ENCODE assay signal across 16 cellular contexts in genomic region chr16:30120340-30121105, GRCh38. TPM values are rescaled to one million over a fixed set of nuclear protein-coding genes. Genes with fewer than 3 reads are reported as not detected.
A peak's percentile ranks its signal among the peaks of the same experiment; 100 is the strongest.
DNase-seq lines count a peak whose midpoint lies in the region; ATAC-seq, FAIRE-seq and TF ChIP-seq lines count a peak whose summit lies in the region.
"Had no signal": no experiment of that assay in that cellular context is flagged by ENCODE, and none has a peak within 500 bp of the region (broad histone marks: within the 10 kb centered on the region; RNA-seq: fewer than 3 reads in every experiment).

No MANE protein-coding gene starts in this region.

- no peaks in the 10 kb centered on the region for H4K20me1 ChIP-seq in hepatocyte (ENCODE audit: insufficient read depth, poor library complexity, severe bottlenecking)

- no peaks in the 10 kb centered on the region for H3K9me3 Mint-ChIP-seq in activated CD4-positive, alpha-beta T cell treated with anti-CD3 and anti-CD28 coated beads, Interleukin-2, amount 10 ng/mL, durations not matched to agents 24 days and 14 days
- H3K9me3 Mint-ChIP-seq in T-cell = no peaks in the 10 kb centered on the region

- H3K9me2 ChIP-seq in hepatocyte (replicated peaks; ENCODE audit: insufficient read depth) = no peaks in the 10 kb centered on the region

- H3K27me3 Mint-ChIP-seq in activated CD4-positive, alpha-beta T cell treated with anti-CD3 and anti-CD28 coated beads, Interleukin-2, amount 10 ng/mL, durations not matched to agents 24 days and 14 days = no peaks in the 10 kb centered on the region
- no peaks in the 10 kb centered on the region for H3K27me3 Mint-ChIP-seq in T-cell

- H3K27ac ChIP-seq in hepatocyte (peak overlapping the region; percentile 96), small intestine (ENCODE audit: low read depth in 1 of 2, low read length in 1 of 2) (peak overlapping the region; percentile 93 to 96)

- no peak for ATAC-seq in T-cell (replicated peaks in 1 of 4)
- ATAC-seq in GM21447 (IDR thresholded peaks at IDR 0.05; ENCODE audit: unreplicated experiment) = no peak
- no peak for ATAC-seq in GM21619 (IDR thresholded peaks at IDR 0.05; ENCODE audit: unreplicated experiment)

- DNase-seq in activated CD4-positive, alpha-beta T cell treated with anti-CD3 and anti-CD28 coated beads, Interleukin-2, amount 10 ng/mL, durations not matched to agents 24 days and 14 days = no peak
- no peak for DNase-seq in activated CD4-positive, alpha-beta T cell treated with anti-CD3 and anti-CD28 coated beads, Interleukin-2, amount 50 U/mL, for 1 hour
- DNase-seq in T-cell = no peak
- DNase-seq in hepatocyte (ENCODE audit: low spot score) = peak; percentile 82
- DNase-seq in small intestine = peak; percentile 99
- no peak for DNase-seq in middle frontal gyrus (ENCODE audit: extremely low spot score, low spot score)
- DNase-seq: activated CD8-positive, alpha-beta memory T cell treated with anti-CD3 and anti-CD28 coated beads for 24 hours; NCI-H1417 treated with DMSO at 0.1 percent for 48 hours; NCI-H524; T1000; testis had no signal

- intact Hi-C loops in activated CD4-positive, alpha-beta T cell treated with anti-CD3 and anti-CD28 coated beads, Interleukin-2, amount 10 ng/mL, durations not matched to agents 24 days and 14 days (cut with micrococcal nuclease) = no loop called here

- FAIRE-seq in small intestine (lab: Jason Lieb, UNC) = no peak
- FAIRE-seq: islet of Langerhans, RCC 7860 had no signal

- peaks cover 13% of the 10 kb centered on the region for H3K79me2 ChIP-seq in hepatocyte

- CTCF ChIA-PET in T-cell (lab: Charles Lee) = interaction anchor here in 1 of 2 donors (1.2 kb wide), 1 partner anchor 431 kb away, joined by 3 read pairs; no protein-coding TSS in a partner anchor

- no peak overlapping the region for H3K4me3 ChIP-seq in hepatocyte
- H3K4me3 ChIP-seq in small intestine (ENCODE audit: low read depth in 1 of 2, low read length in 2 of 2) = no peak overlapping the region
- H3K4me3 ChIP-seq: skin epidermis, testis had no signal

- H3K27me3 ChIP-seq in hepatocyte = no peaks in the 10 kb centered on the region
- H3K27me3 ChIP-seq in small intestine (ENCODE audit: control insufficient read depth in 2 of 2, insufficient read depth in 2 of 2, low read length in 2 of 2) = no peaks in the 10 kb centered on the region
- H3K27me3 ChIP-seq: testis had no signal

- peak overlapping the region; percentile 41 for H3K27ac Mint-ChIP-seq in activated CD4-positive, alpha-beta T cell treated with anti-CD3 and anti-CD28 coated beads, Interleukin-2, amount 10 ng/mL, durations not matched to agents 24 days and 14 days
- H3K27ac Mint-ChIP-seq in T-cell = peak overlapping the region; percentile 74 to 83

- H3K4me1 ChIP-seq in hepatocyte (ENCODE audit: insufficient read depth) (peaks cover 38% of the 10 kb centered on the region), small intestine (ENCODE audit: control insufficient read depth in 2 of 2, insufficient read depth in 1 of 2, low read depth in 1 of 2, low read length in 1 of 2) (peaks cover 0 to 12% of the 10 kb centered on the region in 2 donors)

- peak overlapping the region; percentile 59 for H3K4me2 ChIP-seq in hepatocyte

- no peak overlapping the region for H2AFZ ChIP-seq in hepatocyte

- TF ChIP-seq CTCF in hepatocyte (IDR thresholded peaks at IDR 0.05; ENCODE audit: poor library complexity) = no peak

- POLR2A ChIA-PET in T-cell (lab: Charles Lee) = interaction anchor here in 1 of 2 donors (0.7 kb wide), 1 partner anchor 221 kb away, joined by 3 read pairs; no protein-coding TSS in a partner anchor

- 89% methylated on average over 3 of the region's 3 CpGs for WGBS in hepatocyte (ENCODE audit: low lambda C conversion rate, missing lambda C conversion rate)
- 31 to 58% (median 34%) methylated on average over 2 to 3 of the region's 3 CpGs for WGBS in small intestine, 3 donors

- H3K36me3 Mint-ChIP-seq in activated CD4-positive, alpha-beta T cell treated with anti-CD3 and anti-CD28 coated beads, Interleukin-2, amount 10 ng/mL, durations not matched to agents 24 days and 14 days (ENCODE audit: low read depth) = peaks cover 11% of the 10 kb centered on the region
- H3K36me3 Mint-ChIP-seq in T-cell = peaks cover 13% of the 10 kb centered on the region

- H3K36me3 ChIP-seq in hepatocyte (replicated peaks; ENCODE audit: insufficient read depth, low read depth) (no peaks in the 10 kb centered on the region), small intestine (ENCODE audit: control insufficient read depth in 2 of 2, insufficient read depth in 2 of 2, low read length in 2 of 2) (peaks cover 6 to 9% of the 10 kb centered on the region in 2 donors)

- H3K4me3 Mint-ChIP-seq in activated CD4-positive, alpha-beta T cell treated with anti-CD3 and anti-CD28 coated beads, Interleukin-2, amount 10 ng/mL, durations not matched to agents 24 days and 14 days = no peak overlapping the region
- peak overlapping the region in 2 of 3 donors; percentile 17 to 27 for H3K4me3 Mint-ChIP-seq in T-cell

- peaks cover 23% of the 10 kb centered on the region for H3K4me1 Mint-ChIP-seq in activated CD4-positive, alpha-beta T cell treated with anti-CD3 and anti-CD28 coated beads, Interleukin-2, amount 10 ng/mL, durations not matched to agents 24 days and 14 days
- H3K4me1 Mint-ChIP-seq in T-cell = peaks cover 24 to 28% (median 26%) of the 10 kb centered on the region in 3 donors

- no peaks in the 10 kb centered on the region for H3K9me3 ChIP-seq in hepatocyte (ENCODE audit: low read depth)
- no peaks in the 10 kb centered on the region for H3K9me3 ChIP-seq in small intestine (ENCODE audit: control insufficient read depth, low read depth)
- H3K9me3 ChIP-seq: testis had no signal

RNA-seq across cellular contexts. Expression of gene MAPK3, which starts 2.5 kb away (rescaled TPM):
- total RNA-seq in activated CD4-positive, alpha-beta T cell treated with anti-CD3 and anti-CD28 coated beads, Interleukin-2, amount 10 ng/mL, durations not matched to agents 24 days and 14 days = 53.9 and 56.4 TPM in 2 replicates
- 10 to 100 TPM; 55.5 to 76.0 (median 63.2) TPM for total RNA-seq in T-cell
- 34.6 and 57.6 TPM in 2 replicates for total RNA-seq in hepatocyte
- 31.3 and 38.1 TPM in 2 replicates for polyA plus RNA-seq in hepatocyte
- 100 to 1,000 TPM; 174 to 241 (median 194) TPM for polyA plus RNA-seq in small intestine

RNA-seq across cellular contexts. Expression of gene GDPD3, which starts 7.2 kb away (rescaled TPM):
- 6.0 and 6.6 TPM in 2 replicates for total RNA-seq in activated CD4-positive, alpha-beta T cell treated with anti-CD3 and anti-CD28 coated beads, Interleukin-2, amount 10 ng/mL, durations not matched to agents 24 days and 14 days
- total RNA-seq in T-cell (10 to 100 TPM; 11.1 to 27.2 (median 22.1) TPM), hepatocyte (0.67 TPM in 1 of 2 replicates, not detected in the other)
- polyA plus RNA-seq in hepatocyte (5.4 and 11.2 TPM in 2 replicates), small intestine (10 to 100 TPM; 13.2 to 23.9 (median 23.5) TPM)

RNA-seq across cellular contexts. Expression of gene YPEL3, which starts 24.5 kb away (rescaled TPM):
- 11.8 and 11.9 TPM in 2 replicates for total RNA-seq in activated CD4-positive, alpha-beta T cell treated with anti-CD3 and anti-CD28 coated beads, Interleukin-2, amount 10 ng/mL, durations not matched to agents 24 days and 14 days
- total RNA-seq in T-cell (100 to 1,000 TPM; 105 to 277 (median 226) TPM), hepatocyte (19.3 and 20.1 TPM in 2 replicates)
- polyA plus RNA-seq in hepatocyte (82.1 and 103 TPM in 2 replicates), small intestine (100 to 1,000 TPM in 2 of 3 donors, 10 to 100 TPM in 1; 39.6 to 154 (median 132) TPM)

RNA-seq across cellular contexts. Expression of gene TBX6, which starts 28.8 kb away (rescaled TPM):
- total RNA-seq in activated CD4-positive, alpha-beta T cell treated with anti-CD3 and anti-CD28 coated beads, Interleukin-2, amount 10 ng/mL, durations not matched to agents 24 days and 14 days = 2.1 TPM in 2 replicates
- total RNA-seq in T-cell = 1 to 10 TPM; 1.4 to 2.0 (median 1.5) TPM
- 0.56 and 0.60 TPM in 2 replicates for total RNA-seq in hepatocyte
- 0.10 and 0.19 TPM in 2 replicates for polyA plus RNA-seq in hepatocyte
- 1 to 10 TPM in 1 of 3 donors, under 1 TPM in 2; 0.54 to 1.6 (median 0.87) TPM for polyA plus RNA-seq in small intestine

RNA-seq across cellular contexts. Expression of gene PPP4C, which starts 44.7 kb away (rescaled TPM):
- 144 and 145 TPM in 2 replicates for total RNA-seq in activated CD4-positive, alpha-beta T cell treated with anti-CD3 and anti-CD28 coated beads, Interleukin-2, amount 10 ng/mL, durations not matched to agents 24 days and 14 days
- total RNA-seq in T-cell (100 to 1,000 TPM in 2 of 5 donors, 10 to 100 TPM in 3; 71.2 to 110 (median 97.9) TPM), hepatocyte (107 and 123 TPM in 2 replicates)
- polyA plus RNA-seq in hepatocyte (212 and 236 TPM in 2 replicates), small intestine (100 to 1,000 TPM; 121 to 145 (median 124) TPM)

Comparison
In these comparisons a context has a peak if more than half of its experiments do, and no peak if none do; other contexts are left out.
1. DNase-seq: peak in hepatocyte (single experiment) and small intestine (single experiment); none in activated CD4-positive, alpha-beta T cell treated with anti-CD3 and anti-CD28 coated beads, Interleukin-2, amount 10 ng/mL, durations not matched to agents 24 days and 14 days (single experiment), activated CD4-positive, alpha-beta T cell treated with anti-CD3 and anti-CD28 coated beads, Interleukin-2, amount 50 U/mL, for 1 hour (single experiment), T-cell (0 of 34) and middle frontal gyrus (single experiment).